Comparison of ENCODE assay signal across 16 cellular contexts in genomic region chr2:226579519-226579918, GRCh38.
"Had no signal": no experiment of that assay in that cellular context is flagged by ENCODE, and none has a peak within 500 bp of the region (broad histone marks: within the 10 kb centered on the region; RNA-seq: fewer than 3 reads in every experiment).

No MANE protein-coding gene starts in this region.

- H3K4me3 ChIP-seq: dorsolateral prefrontal cortex, sigmoid colon, upper lobe of left lung had no signal

- ATAC-seq: esophagus mucosa; natural killer cell treated with Interleukin-12 subunit alpha and Interleukin-12 subunit beta and Interleukin-15 and Interleukin-18, amount 100 ng/mL, for 72 hours; stimulated activated naive CD8-positive, alpha-beta T cell treated with anti-CD3 and anti-CD28 coated beads, Interleukin-15, Interleukin-2, amounts not matched to agents 100 U/mL and 50 U/mL, for 24 hours had no signal

- H3K9me3 ChIP-seq: sigmoid colon, upper lobe of left lung had no signal

- H3K27ac ChIP-seq: brain microvascular endothelial cell, dorsolateral prefrontal cortex, sigmoid colon, upper lobe of left lung had no signal

- H3K27me3 ChIP-seq: brain microvascular endothelial cell, sigmoid colon, upper lobe of left lung had no signal

- H3K36me3 ChIP-seq: brain microvascular endothelial cell, sigmoid colon, upper lobe of left lung had no signal

- FAIRE-seq: islet of Langerhans had no signal

- DNase-seq: activated B cell treated with CpG ODN at 0.5 μM for 24 hours; activated CD4-positive, alpha-beta T cell treated with anti-CD3 and anti-CD28 coated beads, Interleukin-2, amount 10 ng/mL, durations not matched to agents 7 days and 5 days; activated effector memory CD4-positive, alpha-beta T cell treated with Interleukin-2 at 50 U/mL for 16 hours; amygdala; brain microvascular endothelial cell; dorsolateral prefrontal cortex; foreskin melanocyte; head of caudate nucleus; nucleus accumbens; sigmoid colon; stimulated activated CD4-positive, alpha-beta T cell treated with anti-CD3 and anti-CD28 coated beads, Interleukin-2, amount 100 ng/mL, for 48 hours; stimulated activated naive CD8-positive, alpha-beta T cell treated with anti-CD3 and anti-CD28 coated beads, Interleukin-15, Interleukin-2, amounts not matched to agents 100 U/mL and 50 U/mL, for 24 hours had no signal
